In the genomic region with DNA sequence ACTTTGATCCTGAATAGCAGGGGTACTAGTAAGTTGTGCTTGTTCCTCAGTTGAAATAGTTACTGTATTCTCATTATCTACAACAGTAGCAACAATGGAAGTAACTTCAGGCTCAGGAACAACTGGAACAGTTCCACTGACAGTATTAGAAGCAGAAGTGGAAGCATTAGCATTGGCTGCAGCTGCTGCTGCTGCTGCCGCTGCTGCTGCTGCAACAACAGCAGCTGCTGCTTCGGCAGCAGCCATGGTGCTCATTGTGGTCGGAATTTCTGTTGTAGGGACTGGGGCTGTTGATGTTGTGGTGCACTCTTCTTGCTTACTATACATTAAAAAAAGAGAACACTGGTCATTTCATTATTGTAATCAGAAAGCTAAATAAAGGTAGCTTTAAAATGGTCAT, we compare ENCODE assay signal across 16 cellular contexts. TPM values are rescaled to one million over a fixed set of nuclear protein-coding genes. Genes with fewer than 3 reads are reported as not detected.
A peak's percentile ranks its signal among the peaks of the same experiment; 100 is the strongest.
DNase-seq lines count a peak whose midpoint lies in the region; ATAC-seq, FAIRE-seq and TF ChIP-seq lines count a peak whose summit lies in the region.
"Had no signal": no experiment of that assay in that cellular context is flagged by ENCODE, and none has a peak within 500 bp of the region (broad histone marks: within the 10 kb centered on the region; RNA-seq: fewer than 3 reads in every experiment).

No MANE protein-coding gene starts in this region.

- TF ChIP-seq EP300 in gastroesophageal sphincter (IDR thresholded peaks at IDR 0.05) = no peak

- H3K27ac ChIP-seq in SJCRH30 = peak overlapping the region; percentile 22
- no peak overlapping the region for H3K27ac ChIP-seq in gastroesophageal sphincter
- no peak overlapping the region for H3K27ac ChIP-seq in pancreas
- H3K27ac ChIP-seq: BLaER1 treated with 17β-estradiol and CSF1 and Interleukin-3, amounts not matched to agents 10 nM and 100 nM had no signal

- H3K9me3 ChIP-seq in SJCRH30 (replicated peaks) (no peaks in the 10 kb centered on the region), gastroesophageal sphincter (no peaks in the 10 kb centered on the region), pancreas (no peaks in the 10 kb centered on the region)
- H3K9me3 ChIP-seq: BLaER1 treated with 17β-estradiol and CSF1 and Interleukin-3, amounts not matched to agents 10 nM and 100 nM had no signal

- H3K4me3 ChIP-seq in SJCRH30 = no peak overlapping the region
- no peak overlapping the region for H3K4me3 ChIP-seq in skeletal muscle cell (ENCODE audit: low read depth, low read length)
- no peak overlapping the region for H3K4me3 ChIP-seq in gastroesophageal sphincter
- no peak overlapping the region for H3K4me3 ChIP-seq in pancreas
- H3K4me3 ChIP-seq: BLaER1 treated with 17β-estradiol and CSF1 and Interleukin-3, amounts not matched to agents 10 nM and 100 nM; GM23338 had no signal

- no peak for TF ChIP-seq POLR2A in gastroesophageal sphincter (IDR thresholded peaks at IDR 0.05)

- WGBS in gastroesophageal sphincter (ENCODE audit: low coverage in 1 of 2), 2 donors = 83 to 90% methylated on average over 2 to 3 of the region's 3 CpGs
- 93 to 99% methylated on average over 3 of the region's 3 CpGs for WGBS in pancreas, 2 donors

- TF ChIP-seq CTCF in gastroesophageal sphincter (IDR thresholded peaks at IDR 0.05) = no peak
- no peak for TF ChIP-seq CTCF in pancreas (IDR thresholded peaks at IDR 0.05)

- no peak for FAIRE-seq in pancreas (lab: Jason Lieb, UNC)
- FAIRE-seq: G401.6, GM12891, H54 had no signal

- peaks cover 9% of the 10 kb centered on the region for H3K4me1 ChIP-seq in SJCRH30
- H3K4me1 ChIP-seq in gastroesophageal sphincter = no peaks in the 10 kb centered on the region
- H3K4me1 ChIP-seq in pancreas = no peaks in the 10 kb centered on the region
- H3K4me1 ChIP-seq: BLaER1 treated with 17β-estradiol and CSF1 and Interleukin-3, amounts not matched to agents 10 nM and 100 nM had no signal

- ATAC-seq in gastroesophageal sphincter (no peak), pancreas (no peak)
- ATAC-seq: CD8-positive, alpha-beta T cell; GM23338 had no signal

- DNase-seq in D341Med (ENCODE audit: low spot score) = peak; percentile 15
- DNase-seq in SJCRH30 = peak; percentile 55 to 72
- peak; percentile 5 for DNase-seq in medulla oblongata (ENCODE audit: extremely low spot score)
- DNase-seq in skeletal muscle cell (ENCODE audit: low read depth) = peak; percentile 6
- no peak for DNase-seq in Ammon's horn (ENCODE audit: low spot score)
- DNase-seq in pancreas = no peak
- DNase-seq: 8988T; Calu3; CD8-positive, alpha-beta T cell; HCEC 1CT had no signal

- H3K27me3 ChIP-seq in SJCRH30 (no peaks in the 10 kb centered on the region), gastroesophageal sphincter (no peaks in the 10 kb centered on the region), pancreas (no peaks in the 10 kb centered on the region)
- H3K27me3 ChIP-seq: BLaER1 treated with 17β-estradiol and CSF1 and Interleukin-3, amounts not matched to agents 10 nM and 100 nM had no signal

- H3K36me3 ChIP-seq in SJCRH30 (peaks cover 84% of the 10 kb centered on the region), gastroesophageal sphincter (peaks cover 4 to 89% of the 10 kb centered on the region in 2 donors), pancreas (peaks cover 4 to 63% (median 14%) of the 10 kb centered on the region in 3 donors)

- intact Hi-C loops in pancreas (cut with DNase I) = no loop called here

RNA-seq across cellular contexts. Expression of gene PRPF40A, which starts 40.8 kb away (rescaled TPM):
- total RNA-seq in SJCRH30 (2014; rRNA removed; shearing (Covaris generic)) = 152 and 174 TPM in 2 replicates
- 10 to 100 TPM; 55.4 to 72.7 (median 68.6) TPM for total RNA-seq in gastroesophageal sphincter
- 10 to 100 TPM; 22.3 to 44.7 (median 32.1) TPM for total RNA-seq in pancreas
- polyA plus RNA-seq in pancreas = 10 to 100 TPM in 1 of 2 donors, 1 to 10 TPM in 1; 8.7 to 20.2 TPM

RNA-seq across cellular contexts. Expression of gene ARL6IP6, which starts 42.0 kb away (rescaled TPM):
- total RNA-seq in SJCRH30 (2014; rRNA removed; shearing (Covaris generic)) = 35.8 and 46.8 TPM in 2 replicates
- 10 to 100 TPM in 1 of 4 donors, 1 to 10 TPM in 3; 7.0 to 14.0 (median 7.9) TPM for total RNA-seq in gastroesophageal sphincter
- total RNA-seq in pancreas = 1 to 10 TPM; 2.1 to 7.9 (median 3.5) TPM
- 1 to 10 TPM; 2.4 to 6.7 TPM for polyA plus RNA-seq in pancreas

Comparison
In these comparisons a context has a peak if more than half of its experiments do, and no peak if none do; other contexts are left out.
1. DNase-seq: peak in D341Med (single experiment), SJCRH30 (2 of 2), medulla oblongata (single experiment) and skeletal muscle cell (single experiment); none in Ammon's horn (single experiment) and pancreas (0 of 6).